1 cellular context compared by ENCODE assay signal in genomic region chr1:29124366-29125236, GRCh38.
TF ChIP-seq lines count a peak whose summit lies in the region.

No MANE protein-coding gene starts in this region.

TF ChIP-seq in K562, 482 proteins besides CTCF, POLR2A, EP300 and RAD21 (continued from another document and continues in another):
- TF ChIP-seq FOXP4 (CRISPR knock-in tag; IDR thresholded peaks at IDR 0.05; ENCODE audit: borderline replicate concordance) (no peak), CC2D1A (IDR thresholded peaks at IDR 0.05) (no peak), CREM (IDR thresholded peaks at IDR 0.05; ENCODE audit: low read depth) (peak; percentile 52), ZNF764 (CRISPR knock-in tag; IDR thresholded peaks at IDR 0.05; ENCODE audit: low read depth) (no peak), ELF1 (tag; IDR thresholded peaks at IDR 0.05) (no peak), PPARD (CRISPR knock-in tag; IDR thresholded peaks at IDR 0.05) (no peak), STAT5B (CRISPR knock-in tag; IDR thresholded peaks at IDR 0.05) (no peak), NR2C2 (CRISPR knock-in tag; IDR thresholded peaks at IDR 0.05) (no peak), NR2C2 (tag; IDR thresholded peaks at IDR 0.05) (no peak), ZNF589 (CRISPR knock-in tag; IDR thresholded peaks at IDR 0.05; ENCODE audit: low read depth) (no peak), ZC3H11A (IDR thresholded peaks at IDR 0.05; ENCODE audit: low read depth, low read length) (no peak), KLF16 (IDR thresholded peaks at IDR 0.05) (no peak), SMARCA4 (IDR thresholded peaks at IDR 0.05) (peak; percentile 33; the same call in 1 of the 2 replicates), NFIX (CRISPR knock-in tag; IDR thresholded peaks at IDR 0.05; ENCODE audit: low read depth) (no peak), TGIF2 (CRISPR knock-in tag; IDR thresholded peaks at IDR 0.05) (no peak), ZNF24 (IDR thresholded peaks at IDR 0.05) (no peak), CBX5 (IDR thresholded peaks at IDR 0.05; ENCODE audit: borderline replicate concordance, low read depth) (no peak), MBD2 (IDR thresholded peaks at IDR 0.05; ENCODE audit: borderline replicate concordance, low read depth) (no peak), CCAR2 (IDR thresholded peaks at IDR 0.05; ENCODE audit: low read depth, low read length) (no peak), HNRNPLL (IDR thresholded peaks at IDR 0.05; ENCODE audit: low read depth, low read length, poor library complexity, severe bottlenecking) (no peak), FOXM1 (IDR thresholded peaks at IDR 0.05; ENCODE audit: low read depth) (no peak), FOXM1 (CRISPR knock-in tag; IDR thresholded peaks at IDR 0.05; ENCODE audit: low read depth) (peak; percentile 73), ZNF592 (IDR thresholded peaks at IDR 0.05) (peak; percentile 76; the same call in 1 of the 2 replicates), GMEB1 (CRISPR knock-in tag; IDR thresholded peaks at IDR 0.05) (no peak), MAZ (CRISPR knock-in tag; conservative IDR thresholded peaks at IDR 0.05 in 1 of 2, IDR thresholded peaks at IDR 0.05 in 1 of 2) (peak; percentile 84 to 90), EWSR1 (IDR thresholded peaks at IDR 0.05; ENCODE audit: borderline replicate concordance, low read depth, partially characterized antibody) (no peak), HDAC2 (IDR thresholded peaks at IDR 0.05) (no peak), ZNF584 (CRISPR knock-in tag; IDR thresholded peaks at IDR 0.05; ENCODE audit: low read depth) (no peak), ZNF695 (CRISPR knock-in tag; IDR thresholded peaks at IDR 0.05) (no peak), KLF6 (CRISPR knock-in tag; IDR thresholded peaks at IDR 0.05; ENCODE audit: borderline replicate concordance) (no peak), HMBOX1 (IDR thresholded peaks at IDR 0.05) (no peak), RERE (CRISPR knock-in tag; IDR thresholded peaks at IDR 0.05; ENCODE audit: borderline replicate concordance) (no peak), DEAF1 (CRISPR knock-in tag; IDR thresholded peaks at IDR 0.05) (0 out of 2 replicates have a peak, but pooled peaks have one; percentile 6), EGR1 (conservative IDR thresholded peaks at IDR 0.05) (peak; percentile 81), PRPF4 (IDR thresholded peaks at IDR 0.05; ENCODE audit: insufficient read depth, low read depth, low read length, poor library complexity, severe bottlenecking) (no peak), KDM5B (IDR thresholded peaks at IDR 0.05; ENCODE audit: insufficient replicate concordance, low read depth, low read length) (peak; percentile 51), HNRNPUL1 (IDR thresholded peaks at IDR 0.05; ENCODE audit: low read length) (no peak), E2F5 (CRISPR knock-in tag; IDR thresholded peaks at IDR 0.05) (no peak), ZBTB1 (CRISPR knock-in tag; IDR thresholded peaks at IDR 0.05; ENCODE audit: borderline replicate concordance, low read depth) (no peak), ZBTB11 (CRISPR knock-in tag; IDR thresholded peaks at IDR 0.05) (no peak), RBBP5 (IDR thresholded peaks at IDR 0.05; ENCODE audit: borderline replicate concordance, insufficient read depth, low read length, poor library complexity, severe bottlenecking) (peak; percentile 37)
